28 cellular contexts compared by ENCODE assay signal in genomic region chr4:62717144-62717543, GRCh38.
"Had no signal": no experiment of that assay in that cellular context is flagged by ENCODE, and none has a peak within 500 bp of the region (broad histone marks: within the 10 kb centered on the region; RNA-seq: fewer than 3 reads in every experiment).

No MANE protein-coding gene starts in this region.

- H3K36me3 ChIP-seq: gastrocnemius medialis, heart left ventricle, left lung, ovary, sigmoid colon, spleen, tibial artery had no signal

- H3K4me2 ChIP-seq: hepatocyte had no signal

- H3K4me1 Mint-ChIP-seq: endodermal cell; naive thymus-derived CD8-positive, alpha-beta T cell; stimulated activated memory B cell treated with anti-CD40 and anti-IgM and Interleukin-4, amounts not matched to agents 10 μg/mL and 1 μg/mL and 100 μg/mL, for 72 hours had no signal

- DNase-seq: dorsolateral prefrontal cortex; effector CD8-positive, alpha-beta T cell; endodermal cell; foreskin fibroblast; gastrocnemius medialis; heart left ventricle; kidney; left lung; mesendoderm; midbrain; naive thymus-derived CD8-positive, alpha-beta T cell; occipital lobe; ovary; posterior cingulate gyrus; psoas muscle; right cardiac atrium; sigmoid colon; spleen; stimulated activated CD4-positive, alpha-beta T cell treated with anti-CD3 and anti-CD28 coated beads, Interleukin-4, amount 100 ng/mL, for 4 hours; stimulated activated naive CD8-positive, alpha-beta T cell treated with anti-CD3 and anti-CD28 coated beads, Interleukin-15, Interleukin-2, amounts not matched to agents 100 U/mL and 50 U/mL, for 24 hours; substantia nigra; testis; tibial artery had no signal

- H3K4me3 ChIP-seq: dorsolateral prefrontal cortex, gastrocnemius medialis, heart left ventricle, hepatocyte, left lung, ovary, psoas muscle, sigmoid colon, spleen, testis, tibial artery had no signal

- H3K27ac ChIP-seq: dorsolateral prefrontal cortex, epithelial cell of prostate, gastrocnemius medialis, heart left ventricle, hepatocyte, left lung, ovary, psoas muscle, sigmoid colon, spleen, testis, tibial artery had no signal

- H3K79me2 ChIP-seq: hepatocyte had no signal

- H3K27me3 ChIP-seq: dorsolateral prefrontal cortex, gastrocnemius medialis, heart left ventricle, hepatocyte, left lung, ovary, sigmoid colon, spleen, testis, tibial artery had no signal

- H3K27ac Mint-ChIP-seq: endodermal cell; naive thymus-derived CD8-positive, alpha-beta T cell; stimulated activated memory B cell treated with anti-CD40 and anti-IgM and Interleukin-4, amounts not matched to agents 10 μg/mL and 1 μg/mL and 100 μg/mL, for 72 hours; type B pancreatic cell had no signal

- H2AFZ ChIP-seq: hepatocyte had no signal

- ATAC-seq: esophagus mucosa; gastrocnemius medialis; heart left ventricle; left lung; naive thymus-derived CD8-positive, alpha-beta T cell; psoas muscle; right cardiac atrium; stimulated activated memory B cell treated with anti-CD40 and anti-IgM and Interleukin-4, amounts not matched to agents 10 μg/mL and 1 μg/mL and 100 μg/mL, for 72 hours; stimulated activated naive CD8-positive, alpha-beta T cell treated with anti-CD3 and anti-CD28 coated beads, Interleukin-15, Interleukin-2, amounts not matched to agents 100 U/mL and 50 U/mL, for 24 hours had no signal

- H3K27me3 Mint-ChIP-seq: naive thymus-derived CD8-positive, alpha-beta T cell; stimulated activated memory B cell treated with anti-CD40 and anti-IgM and Interleukin-4, amounts not matched to agents 10 μg/mL and 1 μg/mL and 100 μg/mL, for 72 hours; type B pancreatic cell had no signal

- H3K4me3 Mint-ChIP-seq: endodermal cell; naive thymus-derived CD8-positive, alpha-beta T cell; stimulated activated memory B cell treated with anti-CD40 and anti-IgM and Interleukin-4, amounts not matched to agents 10 μg/mL and 1 μg/mL and 100 μg/mL, for 72 hours; type B pancreatic cell had no signal

- H3K9me3 ChIP-seq: gastrocnemius medialis, left lung, ovary, psoas muscle, sigmoid colon, testis, tibial artery had no signal

- H3K36me3 Mint-ChIP-seq: naive thymus-derived CD8-positive, alpha-beta T cell; stimulated activated memory B cell treated with anti-CD40 and anti-IgM and Interleukin-4, amounts not matched to agents 10 μg/mL and 1 μg/mL and 100 μg/mL, for 72 hours; type B pancreatic cell had no signal

- H3K9me3 Mint-ChIP-seq: type B pancreatic cell had no signal
